ENCODE assay signal across 1 cellular context in the genomic region with DNA sequence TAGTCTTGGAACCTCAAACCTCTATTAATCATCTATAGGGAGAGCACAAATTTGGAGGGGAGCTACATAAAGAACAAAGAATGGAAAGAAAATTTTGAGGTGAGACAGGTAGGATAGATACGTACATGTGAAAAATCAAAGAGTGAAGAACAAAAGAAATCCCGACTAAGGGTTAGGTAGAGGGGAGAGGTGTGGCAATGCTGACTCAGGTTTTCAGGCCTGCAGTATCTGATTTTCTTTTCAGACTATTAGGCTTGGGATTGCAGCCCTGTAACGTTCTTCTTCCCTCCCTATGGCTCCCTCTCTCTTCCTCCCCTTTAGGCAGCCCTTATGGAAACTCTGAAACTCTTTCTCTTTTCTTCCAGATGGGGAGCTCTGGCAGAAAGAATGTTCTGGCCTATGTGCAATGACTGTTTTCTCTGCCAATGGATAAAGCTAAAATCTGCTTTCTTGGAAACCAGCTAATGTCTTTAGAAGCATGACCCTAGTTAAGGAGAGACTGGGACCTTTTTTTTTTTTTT.
A peak's percentile ranks its signal among the peaks of the same experiment; 100 is the strongest.
TF ChIP-seq lines count a peak whose summit lies in the region.

No MANE protein-coding gene starts in this region.

TF ChIP-seq in H1, 55 proteins besides CTCF, POLR2A, EP300 and RAD21:
- TF ChIP-seq BACH1 (IDR thresholded peaks at IDR 0.05; ENCODE audit: low read length) = peak; percentile 51; the same call in 1 of the 2 replicates
- 0 out of 2 replicates have a peak, but pooled peaks have one; percentile 21 for TF ChIP-seq MAFK (IDR thresholded peaks at IDR 0.05; ENCODE audit: low read depth, low read length)
TF ChIP-seq in H1: peak in this region for 2; not testable (repeated sequence) for 53.
